Comparison of ENCODE assay signal across 19 cellular contexts in genomic region chr6:40778918-40779317, GRCh38.
"Had no signal": no experiment of that assay in that cellular context is flagged by ENCODE, and none has a peak within 500 bp of the region (broad histone marks: within the 10 kb centered on the region; RNA-seq: fewer than 3 reads in every experiment).

No MANE protein-coding gene starts in this region.

- H3K36me3 ChIP-seq: left lung had no signal

- H3K4me1 Mint-ChIP-seq: stimulated activated naive CD8-positive, alpha-beta T cell treated with anti-CD3 and anti-CD28 coated beads, Interleukin-15, amount 100 ng/mL, for 72 hours had no signal

- H3K4me3 ChIP-seq: left lung, psoas muscle had no signal

- H3K36me3 Mint-ChIP-seq: type B pancreatic cell had no signal

- H3K4me3 Mint-ChIP-seq: dendritic cell treated with granulocyte-macrophage colony-stimulating factor and Interleukin-4, amounts not matched to agents 40 ng/mL and 50 ng/mL, for 4 days; stimulated activated naive CD8-positive, alpha-beta T cell treated with anti-CD3 and anti-CD28 coated beads, Interleukin-15, amount 100 ng/mL, for 72 hours; T-helper 1 cell treated with Interleukin-12 subunit alpha and Interleukin-12 subunit beta and Interleukin-4 antibody, amounts not matched to agents 30 μg/mL and 1 μg/mL, for 36 hours; type B pancreatic cell had no signal

- H3K27me3 ChIP-seq: left lung had no signal

- H3K27ac Mint-ChIP-seq: dendritic cell treated with granulocyte-macrophage colony-stimulating factor and Interleukin-4, amounts not matched to agents 40 ng/mL and 50 ng/mL, for 4 days; stimulated activated naive CD8-positive, alpha-beta T cell treated with anti-CD3 and anti-CD28 coated beads, Interleukin-15, amount 100 ng/mL, for 72 hours; T-helper 1 cell treated with Interleukin-12 subunit alpha and Interleukin-12 subunit beta and Interleukin-4 antibody, amounts not matched to agents 30 μg/mL and 1 μg/mL, for 36 hours; type B pancreatic cell had no signal

- H3K9me3 Mint-ChIP-seq: dendritic cell treated with granulocyte-macrophage colony-stimulating factor and Interleukin-4, amounts not matched to agents 40 ng/mL and 50 ng/mL, for 4 days; stimulated activated naive CD8-positive, alpha-beta T cell treated with anti-CD3 and anti-CD28 coated beads, Interleukin-15, amount 100 ng/mL, for 72 hours; T-helper 1 cell treated with Interleukin-12 subunit alpha and Interleukin-12 subunit beta and Interleukin-4 antibody, amounts not matched to agents 30 μg/mL and 1 μg/mL, for 36 hours; type B pancreatic cell had no signal

- ATAC-seq: left lung; stimulated activated naive CD8-positive, alpha-beta T cell treated with anti-CD3 and anti-CD28 coated beads, Interleukin-15, amount 100 ng/mL, for 72 hours had no signal

- H3K27ac ChIP-seq: foreskin keratinocyte, left lung had no signal

- H3K9me3 ChIP-seq: left lung, psoas muscle had no signal

- H3K4me1 ChIP-seq: left lung had no signal

- DNase-seq: activated CD4-positive, alpha-beta T cell treated with anti-CD3 and anti-CD28 coated beads, Interleukin-2, amount 50 U/mL, for 1 hour; activated CD4-positive, CD25-positive, alpha-beta regulatory T cell treated with anti-CD3 and anti-CD28 coated beads, Interleukin-2, amount 50 U/mL, for 72 hours; activated CD8-positive, alpha-beta memory T cell treated with anti-CD3 and anti-CD28 coated beads, Interleukin-2, amount 50 U/mL, for 4 hours; activated effector memory CD4-positive, alpha-beta T cell treated with anti-CD3 and anti-CD28 coated beads, Interleukin-2, amount 50 U/mL, for 16 hours; activated naive CD4-positive, alpha-beta T cell treated with anti-CD3 and anti-CD28 coated beads, Interleukin-2, amount 50 U/mL, for 16 hours; activated T-cell treated with anti-CD3 and anti-CD28 coated beads, Interleukin-2, amount 50 U/mL, for 48 hours; aorta; effector memory CD4-positive, alpha-beta T cell; glutamatergic neuron; hypothalamus; left lung; occipital lobe; psoas muscle; right cardiac atrium; stimulated activated naive CD8-positive, alpha-beta T cell treated with anti-CD3 and anti-CD28 coated beads, Interleukin-15, amount 100 ng/mL, for 72 hours had no signal
